6 cellular contexts compared by ENCODE assay signal in the genomic region with DNA sequence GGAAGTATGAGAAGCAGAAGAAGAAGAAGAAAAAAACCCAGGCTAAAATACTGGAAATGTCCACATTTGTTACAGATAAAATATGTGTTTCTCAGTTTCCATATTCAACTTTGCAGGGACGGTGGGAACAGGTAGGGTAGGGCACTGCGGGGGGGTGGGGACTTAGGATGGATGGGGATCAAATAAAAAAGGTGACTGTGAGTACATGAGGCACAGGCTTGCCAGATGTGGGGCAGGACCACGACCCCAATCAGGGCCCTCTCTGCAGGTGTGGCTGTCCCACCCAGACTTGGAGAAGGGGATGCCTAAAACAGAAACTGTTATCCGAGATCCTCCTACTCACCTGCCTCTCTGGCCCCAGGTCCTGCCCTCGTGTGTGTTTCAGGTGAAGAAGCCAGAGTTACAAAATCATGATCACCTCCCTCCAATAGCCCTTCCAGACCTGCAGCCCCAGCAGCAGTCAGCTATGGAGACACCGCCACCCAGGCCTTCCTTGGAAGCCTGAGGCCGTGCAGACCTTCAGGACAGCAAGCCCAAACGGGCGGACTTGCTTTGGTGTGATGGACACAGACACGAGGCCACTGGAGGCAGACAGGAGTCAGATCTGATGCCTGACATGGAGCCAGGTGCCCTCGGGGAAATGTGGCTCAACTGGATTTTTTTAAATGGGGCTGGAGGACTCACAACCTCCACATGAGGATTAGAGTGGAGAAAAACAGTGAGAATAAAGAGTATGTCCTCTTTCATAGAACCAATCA.
DNase-seq lines count a peak whose midpoint lies in the region; ATAC-seq and TF ChIP-seq lines count a peak whose summit lies in the region.
"Not testable (repeated sequence)": the region's sequence is repeated elsewhere in the genome, so short reads cannot be mapped to it uniquely, and the experiment has no call there.

No MANE protein-coding gene starts in this region.

- not testable (repeated sequence) for H3K27ac ChIP-seq in HCT116 (ENCODE audit: low read depth, low read length)
- H3K27ac ChIP-seq in OCI-LY7 (ENCODE audit: low read depth, low read length, poor library complexity, severe bottlenecking), result peak overlapping the region; percentile 55

- not testable (repeated sequence) for H3K36me3 ChIP-seq in HCT116 (ENCODE audit: control insufficient read depth in 1 of 2, insufficient read depth in 2 of 2, low read length in 2 of 2); OCI-LY7 (ENCODE audit: insufficient read depth, low read length)

- not testable (repeated sequence) for H3K9me3 Mint-ChIP-seq in WTC11; activated naive CD8-positive, alpha-beta T cell (ENCODE audit: low read depth); stimulated activated memory B cell treated with anti-CD40 and anti-IgM and Interleukin-4, amounts not matched to agents 10 μg/mL and 1 μg/mL and 100 μg/mL, for 72 hours

- not testable (repeated sequence) for TF ChIP-seq CTCF in HCT116 (IDR thresholded peaks at IDR 0.05 in 2 of 3, conservative IDR thresholded peaks at IDR 0.05 in 1 of 3; ENCODE audit: borderline replicate concordance in 1 of 3, insufficient read depth in 1 of 3, low read depth in 2 of 3, low read length in 2 of 3); OCI-LY7 (conservative IDR thresholded peaks at IDR 0.05; ENCODE audit: low read length); WTC11 (IDR thresholded peaks at IDR 0.05)

- not testable (repeated sequence) for H3K4me1 ChIP-seq in HCT116 (ENCODE audit: control insufficient read depth in 1 of 2, insufficient read depth in 2 of 2, low read length in 2 of 2)
- peaks cover 54% of the 10 kb centered on the region for H3K4me1 ChIP-seq in OCI-LY7 (ENCODE audit: insufficient read depth, low read length, poor library complexity, severe bottlenecking)

- H3K79me2 ChIP-seq in HCT116 (ENCODE audit: insufficient read depth, low read length), result peaks cover 15% of the 10 kb centered on the region
- not testable (repeated sequence) for H3K79me2 ChIP-seq in OCI-LY7 (ENCODE audit: insufficient read depth, low read depth, low read length)

- DNase-seq in HCT116 (ENCODE audit: low read depth, low spot score); OCI-LY7 (ENCODE audit: low spot score); WTC11 (ENCODE audit: low spot score); left lobe of liver (ENCODE audit: low spot score): not testable (repeated sequence)

- not testable (repeated sequence) for H3K9ac ChIP-seq in HCT116 (ENCODE audit: low read length)

- RAD21 ChIA-PET in HCT116 (lab: Charles Lee; ENCODE audit: low non-redundant PET in 1 of 2, low total read pairs in 2 of 2, uncharacterized antibody in 2 of 2, unreplicated experiment in 2 of 2), result not testable (repeated sequence)

- intact Hi-C loops in HCT116 (cut with micrococcal nuclease); OCI-LY7 (cut with micrococcal nuclease; ENCODE audit: unreplicated experiment): not testable (repeated sequence)

- not testable (repeated sequence) for H3K36me3 Mint-ChIP-seq in WTC11; activated naive CD8-positive, alpha-beta T cell; stimulated activated memory B cell treated with anti-CD40 and anti-IgM and Interleukin-4, amounts not matched to agents 10 μg/mL and 1 μg/mL and 100 μg/mL, for 72 hours

- H3K4me1 Mint-ChIP-seq in WTC11, result not testable (repeated sequence)
- H3K4me1 Mint-ChIP-seq in activated naive CD8-positive, alpha-beta T cell (ENCODE audit: low read depth), result peaks cover 21% of the 10 kb centered on the region
- peaks cover 20% of the 10 kb centered on the region for H3K4me1 Mint-ChIP-seq in stimulated activated memory B cell treated with anti-CD40 and anti-IgM and Interleukin-4, amounts not matched to agents 10 μg/mL and 1 μg/mL and 100 μg/mL, for 72 hours

- H3K9me2 ChIP-seq in HCT116 (ENCODE audit: insufficient read depth); OCI-LY7 (ENCODE audit: insufficient read depth, low read length): not testable (repeated sequence)

- not testable (repeated sequence) for H4K20me1 ChIP-seq in HCT116 (ENCODE audit: insufficient read depth); OCI-LY7 (ENCODE audit: insufficient read depth, low read length)

- H3K27me3 ChIP-seq in HCT116 (ENCODE audit: insufficient read depth, low read length), result not testable (repeated sequence)

- H3K9me3 ChIP-seq in HCT116 (ENCODE audit: control insufficient read depth in 1 of 2, insufficient read depth in 1 of 2, low read depth in 1 of 2, low read length in 2 of 2); OCI-LY7 (ENCODE audit: low read length): not testable (repeated sequence)

- ATAC-seq in HCT116 (peak; percentile 42; the same call in 1 of the 2 replicates), WTC11 (peak; percentile 51), left lobe of liver (peak; percentile 17)
- not testable (repeated sequence) for ATAC-seq in stimulated activated memory B cell treated with anti-CD40 and anti-IgM and Interleukin-4, amounts not matched to agents 10 μg/mL and 1 μg/mL and 100 μg/mL, for 72 hours

- H3K27me3 Mint-ChIP-seq in WTC11 (ENCODE audit: low read depth); activated naive CD8-positive, alpha-beta T cell; stimulated activated memory B cell treated with anti-CD40 and anti-IgM and Interleukin-4, amounts not matched to agents 10 μg/mL and 1 μg/mL and 100 μg/mL, for 72 hours: not testable (repeated sequence)

- not testable (repeated sequence) for TF ChIP-seq RAD21 in HCT116 (IDR thresholded peaks at IDR 0.05; ENCODE audit: low read depth)

- not testable (repeated sequence) for BruUV-seq in HCT116 (replicated peaks; lab: Mats Ljungman, UMichigan); OCI-LY7 (replicated peaks; lab: Mats Ljungman, UMichigan)

- not testable (repeated sequence) for TF ChIP-seq POLR2A in HCT116 (IDR thresholded peaks at IDR 0.05; ENCODE audit: borderline replicate concordance, extremely low read depth, insufficient read depth, insufficient read length)

- POLR2A ChIA-PET in HCT116 (lab: Charles Lee); OCI-LY7 (lab: Charles Lee); WTC11 (lab: Charles Lee): not testable (repeated sequence)

- CTCF ChIA-PET in HCT116 (lab: Charles Lee); OCI-LY7 (lab: Charles Lee; ENCODE audit: unreplicated experiment); WTC11 (lab: Charles Lee): not testable (repeated sequence)

- H3K4me2 ChIP-seq in HCT116 (ENCODE audit: low read length), result not testable (repeated sequence)
- H3K4me2 ChIP-seq in OCI-LY7 (ENCODE audit: low read length), result peak overlapping the region; percentile 47

- not testable (repeated sequence) for H3K4me3 ChIP-seq in HCT116 (replicated peaks in 1 of 2; ENCODE audit: low read depth in 1 of 2, low read length in 2 of 2); OCI-LY7 (ENCODE audit: low read depth, low read length, poor library complexity, severe bottlenecking)

- not testable (repeated sequence) for H2AFZ ChIP-seq in HCT116 (ENCODE audit: low read depth, low read length, poor library complexity, severe bottlenecking); OCI-LY7 (ENCODE audit: low read length)

- not testable (repeated sequence) for H3K4me3 Mint-ChIP-seq in WTC11; activated naive CD8-positive, alpha-beta T cell; stimulated activated memory B cell treated with anti-CD40 and anti-IgM and Interleukin-4, amounts not matched to agents 10 μg/mL and 1 μg/mL and 100 μg/mL, for 72 hours

- H3K27ac Mint-ChIP-seq in WTC11, result not testable (repeated sequence)
- H3K27ac Mint-ChIP-seq in activated naive CD8-positive, alpha-beta T cell, result peak overlapping the region; percentile 58
- H3K27ac Mint-ChIP-seq in stimulated activated memory B cell treated with anti-CD40 and anti-IgM and Interleukin-4, amounts not matched to agents 10 μg/mL and 1 μg/mL and 100 μg/mL, for 72 hours, result peak overlapping the region; percentile 69
